12 cellular contexts compared by ENCODE assay signal in genomic region chr5:116696356-116696755, GRCh38.
DNase-seq lines count a peak whose midpoint lies in the region; ATAC-seq and TF ChIP-seq lines count a peak whose summit lies in the region.
"Had no signal": no experiment of that assay in that cellular context is flagged by ENCODE, and none has a peak within 500 bp of the region (broad histone marks: within the 10 kb centered on the region; RNA-seq: fewer than 3 reads in every experiment).

No MANE protein-coding gene starts in this region.

- no peaks in the 10 kb centered on the region for H4K20me1 ChIP-seq in hepatocyte (ENCODE audit: insufficient read depth, poor library complexity, severe bottlenecking)

- no peaks in the 10 kb centered on the region for H3K4me1 ChIP-seq in hepatocyte (ENCODE audit: insufficient read depth)

- H2AFZ ChIP-seq in hepatocyte, result no peak overlapping the region

- no peaks in the 10 kb centered on the region for H3K9me2 ChIP-seq in hepatocyte (replicated peaks; ENCODE audit: insufficient read depth)

- no peaks in the 10 kb centered on the region for H3K79me2 ChIP-seq in hepatocyte

- no peak overlapping the region for H3K27ac ChIP-seq in hepatocyte
- H3K27ac ChIP-seq: VCaP had no signal

- 38% methylated on average over 5 of the region's 5 CpGs for WGBS in hepatocyte (ENCODE audit: low lambda C conversion rate, missing lambda C conversion rate)

- H3K4me3 ChIP-seq in hepatocyte, result no peak overlapping the region

- H3K27me3 ChIP-seq in hepatocyte, result no peaks in the 10 kb centered on the region

- ATAC-seq in GM18517 (IDR thresholded peaks at IDR 0.05; ENCODE audit: unreplicated experiment) (peak; percentile 89), GM21717 (IDR thresholded peaks at IDR 0.05; ENCODE audit: unreplicated experiment) (peak; percentile 83), HG03135 (IDR thresholded peaks at IDR 0.05; ENCODE audit: unreplicated experiment) (peak; percentile 56)
- ATAC-seq: Panc1 had no signal

- DNase-seq in iPS DF 19.7 (ENCODE audit: low read depth, low spot score) (peak; percentile 20), NOMO-1 treated with DMSO at 0.1 percent for 48 hours (lab: John Stamatoyannopoulos, UW; ENCODE audit: unreplicated experiment) (no peak), GOT3 (lab: John Stamatoyannopoulos, UW) (no peak), RPMI8226 (no peak), hepatocyte (ENCODE audit: low spot score) (no peak)
- DNase-seq: activated gamma-delta T cell, small intestine had no signal

- no peaks in the 10 kb centered on the region for H3K36me3 ChIP-seq in hepatocyte (replicated peaks; ENCODE audit: insufficient read depth, low read depth)

- no peak for TF ChIP-seq CTCF in hepatocyte (IDR thresholded peaks at IDR 0.05; ENCODE audit: poor library complexity)

- H3K9me3 ChIP-seq in hepatocyte (ENCODE audit: low read depth), result no peaks in the 10 kb centered on the region

- H3K4me2 ChIP-seq in hepatocyte, result no peak overlapping the region
